Comparison of ENCODE assay signal across 15 cellular contexts in genomic region chr6:39075010-39075738, GRCh38. TPM values are rescaled to one million over a fixed set of nuclear protein-coding genes. Genes with fewer than 3 reads are reported as not detected.
"Had no signal": no experiment of that assay in that cellular context is flagged by ENCODE, and none has a peak within 500 bp of the region (broad histone marks: within the 10 kb centered on the region; RNA-seq: fewer than 3 reads in every experiment).

No MANE protein-coding gene starts in this region.

- DNase-seq: activated CD8-positive, alpha-beta memory T cell treated with anti-CD3 and anti-CD28 coated beads for 24 hours; amygdala; cerebellar nuclear complex; dermis blood vessel endothelial cell; lower lobe of right lung; midbrain; occipital lobe; stimulated activated naive CD4-positive, alpha-beta T cell treated with Interleukin-2 at 50 U/mL for 16 hours; T-helper 9 cell had no signal

- H3K27me3 Mint-ChIP-seq: activated naive CD8-positive, alpha-beta T cell had no signal

- H3K9me3 ChIP-seq: lower lobe of right lung had no signal

- H3K36me3 ChIP-seq: lower lobe of right lung had no signal

- H3K27ac Mint-ChIP-seq: activated naive CD8-positive, alpha-beta T cell had no signal

- H3K27ac ChIP-seq: lower lobe of right lung had no signal

- H3K4me3 ChIP-seq: lower lobe of right lung had no signal

- H3K4me3 Mint-ChIP-seq: activated naive CD8-positive, alpha-beta T cell; brain had no signal

- H3K4me1 ChIP-seq: lower lobe of right lung had no signal

- H3K36me3 Mint-ChIP-seq: activated naive CD8-positive, alpha-beta T cell; brain had no signal

- ATAC-seq: sciatic nerve had no signal

RNA-seq across cellular contexts. Expression of gene GLP1R, which starts 26.6 kb away (rescaled TPM):
- total RNA-seq: dermis blood vessel endothelial cell, glomerular endothelial cell, occipital lobe, pulmonary artery endothelial cell had no signal
- polyA plus RNA-seq: esophagus had no signal
